ENCODE assay signal across 28 cellular contexts in the genomic region with DNA sequence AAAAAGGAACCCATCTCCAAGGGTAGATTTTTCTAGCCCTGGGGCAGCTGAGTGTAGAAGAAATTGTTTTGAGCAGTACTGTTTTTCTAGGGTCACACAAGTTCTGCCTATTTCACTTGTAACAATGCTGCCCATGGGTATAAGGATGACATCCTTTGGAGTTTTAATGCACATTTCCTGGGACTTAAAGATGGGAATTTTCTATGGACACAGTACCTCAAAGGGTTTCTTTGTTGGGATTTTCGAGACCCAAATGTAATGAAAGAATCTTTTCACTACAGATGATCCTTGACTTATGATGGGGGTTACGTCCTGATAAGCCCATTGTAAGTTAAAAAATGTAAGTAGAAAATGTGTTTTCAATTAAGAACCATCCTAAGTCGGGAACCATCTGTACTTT. TPM values are rescaled to one million over a fixed set of nuclear protein-coding genes. Genes with fewer than 3 reads are reported as not detected.
DNase-seq lines count a peak whose midpoint lies in the region; ATAC-seq and TF ChIP-seq lines count a peak whose summit lies in the region.
"Had no signal": no experiment of that assay in that cellular context is flagged by ENCODE, and none has a peak within 500 bp of the region (broad histone marks: within the 10 kb centered on the region; RNA-seq: fewer than 3 reads in every experiment).

No MANE protein-coding gene starts in this region.

- H3K36me3 Mint-ChIP-seq in CD14-positive monocyte (peaks cover 47 to 48% of the 10 kb centered on the region in 2 donors), Calu3 (ENCODE audit: insufficient read depth, unreplicated experiment) (peaks cover 14% of the 10 kb centered on the region), T-helper 17 cell (ENCODE audit: low read depth) (peaks cover 14% of the 10 kb centered on the region)
- peaks cover 29% of the 10 kb centered on the region for H3K36me3 Mint-ChIP-seq in natural killer cell treated with Interleukin-12 subunit alpha and Interleukin-12 subunit beta and Interleukin-15 and Interleukin-18, amount 100 ng/mL, for 72 hours

- BruUV-seq in Calu3 (replicated peaks; lab: Mats Ljungman, UMichigan), result TSS peak; percentile 8

- no peak overlapping the region for H3K4me3 ChIP-seq in suprapubic skin
- H3K4me3 ChIP-seq: adrenal gland, heart right ventricle, lower lobe of right lung, ovary, skin epidermis, testis had no signal

- H3K27ac Mint-ChIP-seq in CD14-positive monocyte (peak overlapping the region in 6 of 7 donors; percentile 37 to 99 (median 61)), Calu3 (ENCODE audit: unreplicated experiment) (no peak overlapping the region), T-helper 17 cell (peak overlapping the region; percentile 89)
- H3K27ac Mint-ChIP-seq in natural killer cell treated with Interleukin-12 subunit alpha and Interleukin-12 subunit beta and Interleukin-15 and Interleukin-18, amount 100 ng/mL, for 72 hours, result peak overlapping the region; percentile 34 to 72

- DNase-seq in CD14-positive monocyte (ENCODE audit: low spot score), result no peak
- DNase-seq in Calu3, result no peak
- no peak for DNase-seq in T-helper 17 cell
- no peak for DNase-seq in natural killer cell treated with Interleukin-12 subunit alpha and Interleukin-12 subunit beta and Interleukin-15 and Interleukin-18, amount 100 ng/mL, for 72 hours (ENCODE audit: low spot score)
- DNase-seq in GM19238 (ENCODE audit: insufficient read length, low spot score), result no peak
- DNase-seq in NCI-H345 (lab: John Stamatoyannopoulos, UW), result no peak
- DNase-seq in suprapubic skin (ENCODE audit: low spot score in 2 of 2), result no peak
- DNase-seq: ACHN; activated CD4-positive, alpha-beta T cell treated with anti-CD3 and anti-CD28 coated beads for 4 hours; activated CD8-positive, alpha-beta memory T cell treated with anti-CD3 and anti-CD28 coated beads for 24 hours; adrenal gland; BE2C; Caco-2; central memory CD4-positive, alpha-beta T cell; cortex of kidney; foreskin fibroblast; heart right ventricle; lower lobe of right lung; naive thymus-derived CD8-positive, alpha-beta T cell; NCI-H2081; NCI-H2227 treated with DMSO at 0.1 percent for 48 hours; ovary; Right ventricle myocardium superior; stimulated activated naive CD4-positive, alpha-beta T cell; T-helper 9 cell; testis had no signal

- H3K4me1 ChIP-seq in suprapubic skin, result peaks cover 13% of the 10 kb centered on the region
- H3K4me1 ChIP-seq: Caco-2, testis had no signal

- ATAC-seq in T-helper 17 cell, result no peak
- ATAC-seq in natural killer cell treated with Interleukin-12 subunit alpha and Interleukin-12 subunit beta and Interleukin-15 and Interleukin-18, amount 100 ng/mL, for 72 hours, result no peak
- ATAC-seq: esophagus mucosa; heart right ventricle; lower lobe of right lung; naive thymus-derived CD8-positive, alpha-beta T cell had no signal

- CTCF ChIA-PET in Calu3 (lab: Charles Lee), result no interaction called here

- TF ChIP-seq CTCF in CD14-positive monocyte (IDR thresholded peaks at IDR 0.05) (no peak), Calu3 (IDR thresholded peaks at IDR 0.05; ENCODE audit: unreplicated experiment) (no peak), suprapubic skin (IDR thresholded peaks at IDR 0.05) (no peak)

- TF ChIP-seq POLR2A in suprapubic skin (IDR thresholded peaks at IDR 0.05), result no peak

- H3K4me3 Mint-ChIP-seq in CD14-positive monocyte, result no peak overlapping the region
- no peak overlapping the region for H3K4me3 Mint-ChIP-seq in Calu3 (ENCODE audit: low read depth, unreplicated experiment)
- no peak overlapping the region for H3K4me3 Mint-ChIP-seq in T-helper 17 cell
- H3K4me3 Mint-ChIP-seq in natural killer cell treated with Interleukin-12 subunit alpha and Interleukin-12 subunit beta and Interleukin-15 and Interleukin-18, amount 100 ng/mL, for 72 hours, result no peak overlapping the region
- H3K4me3 Mint-ChIP-seq: naive thymus-derived CD8-positive, alpha-beta T cell had no signal

- no peaks in the 10 kb centered on the region for H3K9me3 ChIP-seq in T-helper 17 cell (ENCODE audit: control insufficient read depth, low read length, poor library complexity, severe bottlenecking)
- H3K9me3 ChIP-seq in suprapubic skin, result no peaks in the 10 kb centered on the region
- H3K9me3 ChIP-seq: adrenal gland, BE2C, Caco-2, heart right ventricle, lower lobe of right lung, ovary, testis had no signal

- no peak for TF ChIP-seq EP300 in suprapubic skin (IDR thresholded peaks at IDR 0.05)

- H3K36me3 ChIP-seq in suprapubic skin, result no peaks in the 10 kb centered on the region
- H3K36me3 ChIP-seq: adrenal gland, ovary had no signal

- H3K4me1 Mint-ChIP-seq in CD14-positive monocyte (peaks cover 65% of the 10 kb centered on the region), Calu3 (ENCODE audit: low read depth, unreplicated experiment) (no peaks in the 10 kb centered on the region), T-helper 17 cell (peaks cover 62% of the 10 kb centered on the region)
- peaks cover 65 to 68% of the 10 kb centered on the region in 2 donors for H3K4me1 Mint-ChIP-seq in natural killer cell treated with Interleukin-12 subunit alpha and Interleukin-12 subunit beta and Interleukin-15 and Interleukin-18, amount 100 ng/mL, for 72 hours (ENCODE audit: low read depth in 2 of 2)

- H3K27me3 ChIP-seq in suprapubic skin, result no peaks in the 10 kb centered on the region
- H3K27me3 ChIP-seq: adrenal gland, BE2C, heart right ventricle, ovary, testis had no signal

- H3K27ac ChIP-seq in suprapubic skin, result no peak overlapping the region
- H3K27ac ChIP-seq: adrenal gland, heart right ventricle, lower lobe of right lung, ovary, testis had no signal

- H3K9me3 Mint-ChIP-seq in CD14-positive monocyte, result peaks cover 0 to 4% (median 0%) of the 10 kb centered on the region in 7 donors
- H3K9me3 Mint-ChIP-seq in Calu3 (ENCODE audit: low read depth, unreplicated experiment), result no peaks in the 10 kb centered on the region
- H3K9me3 Mint-ChIP-seq in natural killer cell treated with Interleukin-12 subunit alpha and Interleukin-12 subunit beta and Interleukin-15 and Interleukin-18, amount 100 ng/mL, for 72 hours, result no peaks in the 10 kb centered on the region

- intact Hi-C loops in CD14-positive monocyte (cut with micrococcal nuclease) (loop anchor here in 1 of 2 donors (5.0 to 10.0 kb wide), 3 partner anchors 33 to 185 kb away; a partner anchor contains a TSS), Calu3 (cut with micrococcal nuclease; ENCODE audit: unreplicated experiment) (no loop called here)

- WGBS in suprapubic skin, result 88% methylated on average over 3 of the region's 3 CpGs

- H3K27me3 Mint-ChIP-seq in CD14-positive monocyte (ENCODE audit: low read depth in 3 of 3) (peaks cover 0 to 4% (median 2%) of the 10 kb centered on the region in 3 donors), Calu3 (ENCODE audit: unreplicated experiment) (no peaks in the 10 kb centered on the region), T-helper 17 cell (no peaks in the 10 kb centered on the region)
- no peaks in the 10 kb centered on the region for H3K27me3 Mint-ChIP-seq in natural killer cell treated with Interleukin-12 subunit alpha and Interleukin-12 subunit beta and Interleukin-15 and Interleukin-18, amount 100 ng/mL, for 72 hours
- H3K27me3 Mint-ChIP-seq: naive thymus-derived CD8-positive, alpha-beta T cell had no signal

RNA-seq across cellular contexts. Expression of a gene that starts 31.8 kb away (rescaled TPM):
- polyA plus RNA-seq in CD14-positive monocyte, result 100 to 1,000 TPM; 249 to 272 TPM
- total RNA-seq in Calu3 (2022), result 26.9 and 29.4 TPM in 2 replicates
- 10 to 100 TPM; 45.1 to 48.9 TPM for total RNA-seq in T-helper 17 cell
- 10 to 100 TPM; 36.0 to 40.1 TPM for total RNA-seq in natural killer cell treated with Interleukin-12 subunit alpha and Interleukin-12 subunit beta and Interleukin-15 and Interleukin-18, amount 100 ng/mL, for 72 hours
- 10 to 100 TPM in 3 of 4 donors, 1 to 10 TPM in 1; 9.0 to 38.0 (median 23.5) TPM for total RNA-seq in suprapubic skin
